8 cellular contexts compared by ENCODE assay signal in the genomic region with DNA sequence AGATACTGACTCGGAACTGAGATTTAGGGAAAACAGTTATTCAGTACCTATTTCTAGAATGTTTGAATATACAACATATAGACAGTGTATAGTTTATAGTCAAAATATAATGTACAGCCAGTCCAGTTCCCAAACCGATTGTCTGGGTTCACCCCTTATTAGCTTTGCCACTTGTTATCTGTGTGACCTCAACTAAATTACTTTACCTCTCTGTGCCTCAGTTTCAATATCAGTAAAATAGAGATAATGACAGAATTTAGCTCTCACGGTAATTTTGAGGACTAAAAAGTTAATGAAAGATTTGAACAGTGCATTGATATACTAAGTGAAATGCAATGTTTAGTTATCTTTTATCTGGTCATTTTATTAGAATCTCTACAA. TPM values are rescaled to one million over a fixed set of nuclear protein-coding genes. Genes with fewer than 3 reads are reported as not detected.
A peak's percentile ranks its signal among the peaks of the same experiment; 100 is the strongest.
DNase-seq lines count a peak whose midpoint lies in the region; ATAC-seq, FAIRE-seq and TF ChIP-seq lines count a peak whose summit lies in the region.

No MANE protein-coding gene starts in this region.

- in situ Hi-C loops in IMR-90 (cut with MboI; ENCODE audit: low sequenced_read_pairs) = no loop called here

- H3K27ac Mint-ChIP-seq in naive B cell = peak overlapping the region; percentile 94 to 99 (median 97)

- H2BK5ac ChIP-seq in IMR-90 (ENCODE audit: low read depth, low read length, poor library complexity, severe bottlenecking) = peak overlapping the region; percentile 89

- H3K4me1 ChIP-seq in A673 (ENCODE audit: insufficient read depth, low read length, poor library complexity, severe bottlenecking) (peaks cover 5% of the 10 kb centered on the region), IMR-90 (ENCODE audit: control insufficient read depth, insufficient read depth, low read length) (no peaks in the 10 kb centered on the region; the same call in none of the 2 replicates)

- H4K91ac ChIP-seq in IMR-90 (ENCODE audit: insufficient read depth, low read depth, low read length) = no peak overlapping the region

- peaks cover 27% of the 10 kb centered on the region; the same call in 1 of the 2 replicates for H4K20me1 ChIP-seq in IMR-90 (ENCODE audit: insufficient read depth, low read length)

- no peak overlapping the region for H3K23ac ChIP-seq in IMR-90 (ENCODE audit: low read depth, low read length)

- DNase-seq in A673 (ENCODE audit: low spot score) = no peak
- DNase-seq in IMR-90 = no peak
- no peak for DNase-seq in cardiac fibroblast (ENCODE audit: low read depth in 2 of 2)
- DNase-seq in naive B cell = no peak
- DNase-seq in anterior cingulate cortex (lab: John Stamatoyannopoulos, UW) = no peak
- DNase-seq in stimulated activated CD4-positive, alpha-beta T cell treated with anti-CD3 and anti-CD28 coated beads, Interleukin-12 subunit alpha, Interleukin-12 subunit beta, amount 100 ng/mL, for 4 hours = no peak
- DNase-seq in GM12892 (ENCODE audit: insufficient read length) = no peak
- no peak for DNase-seq in urothelium cell line (ENCODE audit: low spot score)

- no peak overlapping the region for H2AK9ac ChIP-seq in IMR-90 (replicated peaks; ENCODE audit: low read depth, low read length, poor library complexity)

- H3K4me3 ChIP-seq in A673 (ENCODE audit: low read depth, low read length, poor library complexity, severe bottlenecking) (peak overlapping the region; percentile 97), IMR-90 (ENCODE audit: insufficient read depth, low read depth, low read length) (peak overlapping the region; percentile 91; the same call in 1 of the 2 replicates), cardiac fibroblast (replicated peaks in 1 of 2; ENCODE audit: low read depth in 2 of 2, low read length in 2 of 2) (peak overlapping the region; percentile 81 to 100)

- H3K18ac ChIP-seq in IMR-90 (ENCODE audit: low read depth, low read length) = no peak overlapping the region

- H3K4me2 ChIP-seq in IMR-90 (ENCODE audit: low read depth, low read length) = peak overlapping the region; percentile 78

- peak overlapping the region; percentile 68; the same call in 1 of the 2 replicates for H4K5ac ChIP-seq in IMR-90 (ENCODE audit: low read depth, low read length)

- H2AFZ ChIP-seq in IMR-90 (replicated peaks; ENCODE audit: low read length, poor library complexity) = no peak overlapping the region

- no peak overlapping the region for H2BK20ac ChIP-seq in IMR-90 (ENCODE audit: low read depth, low read length)

- no peak overlapping the region for H3K56ac ChIP-seq in IMR-90 (ENCODE audit: extremely low read depth, insufficient read depth, low read length)

- peaks cover 3% of the 10 kb centered on the region; the same call in 1 of the 2 replicates for H3K9me1 ChIP-seq in IMR-90 (ENCODE audit: insufficient read depth, low read length)

- POLR2A ChIA-PET in A673 (lab: Charles Lee; ENCODE audit: low non-redundant PET) (no interaction called here), IMR-90 (lab: Charles Lee; ENCODE audit: unreplicated experiment) (interaction anchor here (0.6 kb wide), 1 partner anchor 466 kb away, joined by 3 read pairs; no protein-coding TSS in a partner anchor)

- H2BK120ac ChIP-seq in IMR-90 (ENCODE audit: low read depth, low read length) = no peak overlapping the region

- H3K36me3 ChIP-seq in A673 (ENCODE audit: insufficient read depth, low read length, poor library complexity, severe bottlenecking) (no peaks in the 10 kb centered on the region), IMR-90 (ENCODE audit: control insufficient read depth, insufficient read depth, low read length) (peaks cover 4% of the 10 kb centered on the region)

- no TSS peak for BruUV-seq in A673 (replicated peaks; lab: Mats Ljungman, UMichigan)
- BruUV-seq in IMR-90 (replicated peaks; lab: Mats Ljungman, UMichigan) = no TSS peak

- no CpG with 5 or more reads among the region's 3 CpGs for WGBS in IMR-90 (ENCODE audit: extremely low coverage in 2 of 2, insufficient read length in 1 of 2), 2 experiments

- H4K8ac ChIP-seq in IMR-90 (ENCODE audit: low read depth in 2 of 2, low read length in 2 of 2) = peak overlapping the region; percentile 4 to 81; a peak in 2 of 4 replicates

- CTCF ChIA-PET in A673 (lab: Charles Lee) = no interaction called here
- CTCF ChIA-PET in IMR-90 (lab: Yijun Ruan, JAX) = interaction anchor here (0.6 kb wide), 1 partner anchor 73 kb away, joined by 3 read pairs; no protein-coding TSS in a partner anchor

- TF ChIP-seq CTCF in A673 (conservative IDR thresholded peaks at IDR 0.05; ENCODE audit: low read depth, low read length) = no peak
- TF ChIP-seq CTCF in IMR-90 (conservative IDR thresholded peaks at IDR 0.05; ENCODE audit: low read depth, low read length) = no peak
- TF ChIP-seq CTCF in cardiac fibroblast (IDR thresholded peaks at IDR 0.05; ENCODE audit: low read depth, low read length) = no peak

- H3K4me1 Mint-ChIP-seq in naive B cell = peaks cover 31 to 65% (median 50%) of the 10 kb centered on the region in 3 donors

- H3K27me3 Mint-ChIP-seq in naive B cell = no peaks in the 10 kb centered on the region

- TF ChIP-seq RAD21 in IMR-90 (IDR thresholded peaks at IDR 0.05; ENCODE audit: low read length) = no peak

- H3K79me1 ChIP-seq in IMR-90 (ENCODE audit: low read depth in 1 of 2, low read length in 2 of 2) = peaks cover 2 to 22% of the 10 kb centered on the region in 2 experiments; a peak in 3 of 4 replicates

- H3K4ac ChIP-seq in IMR-90 (ENCODE audit: low read depth, low read length) = no peak overlapping the region

- H2AK5ac ChIP-seq in IMR-90 (ENCODE audit: low read depth, low read length) = no peak overlapping the region

- H3K9me3 Mint-ChIP-seq in naive B cell = no peaks in the 10 kb centered on the region

- no peak overlapping the region for H3K27ac ChIP-seq in A673 (ENCODE audit: low read depth, low read length, poor library complexity, severe bottlenecking)
- peak overlapping the region; percentile 74; the same call in 1 of the 2 replicates for H3K27ac ChIP-seq in IMR-90 (ENCODE audit: insufficient read depth, low read length)

- peak overlapping the region; percentile 85 for H3K9ac ChIP-seq in IMR-90 (ENCODE audit: low read depth, low read length)

- TF ChIP-seq POLR2A in IMR-90 (IDR thresholded peaks at IDR 0.05; ENCODE audit: low read depth, low read length) (no peak), GM12892 (IDR thresholded peaks at IDR 0.05; ENCODE audit: low read depth, low read length) (no peak)

- intact Hi-C loops in A673 (cut with micrococcal nuclease; ENCODE audit: unreplicated experiment) = no loop called here
- intact Hi-C loops in IMR-90 (cut with micrococcal nuclease) = no loop called here

- H3K27me3 ChIP-seq in A673 (replicated peaks; ENCODE audit: insufficient read depth, low read depth, low read length, poor library complexity) (no peaks in the 10 kb centered on the region), IMR-90 (ENCODE audit: control insufficient read depth, insufficient read depth, low read length) (peaks cover 3% of the 10 kb centered on the region; the same call in 1 of the 2 replicates)

- H3K9me3 ChIP-seq in A673 (ENCODE audit: low read depth, low read length, poor library complexity, severe bottlenecking) (no peaks in the 10 kb centered on the region), IMR-90 (ENCODE audit: control insufficient read depth, insufficient read depth, low read length) (peaks cover 1% of the 10 kb centered on the region; the same call in 1 of the 2 replicates)

- no peak for ATAC-seq in IMR-90 (ENCODE audit: low read depth)
- ATAC-seq in naive B cell (ENCODE audit: low read depth in 2 of 2) = no peak

- no peak overlapping the region for H2BK15ac ChIP-seq in IMR-90 (ENCODE audit: low read depth, low read length)

- H3K4me3 Mint-ChIP-seq in naive B cell = peak overlapping the region; percentile 96 to 100 (median 99)

- H3K36me3 Mint-ChIP-seq in naive B cell = peaks cover 0 to 7% of the 10 kb centered on the region in 2 donors

- FAIRE-seq in GM12892 (lab: Jason Lieb, UNC) (no peak), urothelium cell line (lab: Jason Lieb, UNC) (no peak)

- dilution Hi-C loops in IMR-90 (cut with HindIII; ENCODE audit: low sequenced_read_pairs, unreplicated experiment) = no loop called here

- no peak overlapping the region for H3K14ac ChIP-seq in IMR-90 (replicated peaks; ENCODE audit: low read depth, low read length)

TF ChIP-seq in IMR-90, 13 proteins besides CTCF, POLR2A, EP300 and RAD21 (continues in another document):
- TF ChIP-seq MXI1 (IDR thresholded peaks at IDR 0.05; ENCODE audit: borderline replicate concordance, low read depth, low read length) = no peak
- TF ChIP-seq BHLHE40 (IDR thresholded peaks at IDR 0.05; ENCODE audit: low read depth, low read length) = no peak
- no peak for TF ChIP-seq RFX5 (IDR thresholded peaks at IDR 0.05; ENCODE audit: low read depth, low read length)
- no peak for TF ChIP-seq CHD1 (IDR thresholded peaks at IDR 0.05; ENCODE audit: low read depth, low read length)
- TF ChIP-seq MAZ (IDR thresholded peaks at IDR 0.05; ENCODE audit: borderline replicate concordance, low read depth, low read length) = no peak
- TF ChIP-seq, protein P1, sequence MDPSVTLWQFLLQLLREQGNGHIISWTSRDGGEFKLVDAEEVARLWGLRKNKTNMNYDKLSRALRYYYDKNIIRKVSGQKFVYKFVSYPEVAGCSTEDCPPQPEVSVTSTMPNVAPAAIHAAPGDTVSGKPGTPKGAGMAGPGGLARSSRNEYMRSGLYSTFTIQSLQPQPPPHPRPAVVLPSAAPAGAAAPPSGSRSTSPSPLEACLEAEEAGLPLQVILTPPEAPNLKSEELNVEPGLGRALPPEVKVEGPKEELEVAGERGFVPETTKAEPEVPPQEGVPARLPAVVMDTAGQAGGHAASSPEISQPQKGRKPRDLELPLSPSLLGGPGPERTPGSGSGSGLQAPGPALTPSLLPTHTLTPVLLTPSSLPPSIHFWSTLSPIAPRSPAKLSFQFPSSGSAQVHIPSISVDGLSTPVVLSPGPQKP (IDR thresholded peaks at IDR 0.05; ENCODE audit: borderline replicate concordance, low read depth, low read length) = no peak
- no peak for TF ChIP-seq FOS (IDR thresholded peaks at IDR 0.05; ENCODE audit: low read depth, low read length)
- no peak for TF ChIP-seq SMC3 (IDR thresholded peaks at IDR 0.05; ENCODE audit: low read depth, low read length)
- TF ChIP-seq MAFK (IDR thresholded peaks at IDR 0.05; ENCODE audit: low read depth, low read length) = no peak

RNA-seq across cellular contexts. Expression of a gene that starts 0.8 kb away (rescaled TPM):
- total RNA-seq in A673 (2021) (34.7 and 35.8 TPM in 2 replicates), IMR-90 (2012; rRNA removed) (38.9 and 61.4 TPM in 2 replicates)
- polyA plus RNA-seq in IMR-90 (2012; rRNA removed) (18.1 and 21.5 TPM in 2 replicates), naive B cell (ENCODE audit: low read depth in 6 of 6) (10 to 100 TPM; 67.1 to 95.8 (median 78.8) TPM)
- 4.7 and 14.1 TPM in 2 replicates for polyA plus RNA-seq in IMR-90 (2012; cell fraction: cytosol; rRNA removed)
- polyA plus RNA-seq in IMR-90 (2012; cell fraction: nucleus; rRNA removed; ENCODE audit: low replicate concordance) = 36.7 and 41.9 TPM in 2 replicates
- polyA plus RNA-seq in GM12892 (2012; ENCODE audit: missing spikeins) = 65.7 TPM

RNA-seq across cellular contexts. Expression of a gene that starts 51.0 kb away (rescaled TPM):
- total RNA-seq in A673 (2021) = 38.1 and 39.8 TPM in 2 replicates
- total RNA-seq in IMR-90 (2012; rRNA removed) = 13.9 and 14.2 TPM in 2 replicates
- polyA plus RNA-seq in IMR-90 (2012; rRNA removed) = 12.8 and 18.0 TPM in 2 replicates
- 8.6 and 10.1 TPM in 2 replicates for polyA plus RNA-seq in IMR-90 (2012; cell fraction: cytosol; rRNA removed)
- polyA plus RNA-seq in IMR-90 (2012; cell fraction: nucleus; rRNA removed; ENCODE audit: low replicate concordance) = 29.6 and 50.9 TPM in 2 replicates
- polyA plus RNA-seq in naive B cell (ENCODE audit: low read depth in 6 of 6) = 10 to 100 TPM; 40.1 to 98.1 (median 88.1) TPM
- polyA plus RNA-seq in GM12892 (2012; ENCODE audit: missing spikeins) = 22.8 TPM
